ENCODE assay signal across 1 cellular context in genomic region chr19:54336893-54337857, GRCh38.
A peak's percentile ranks its signal among the peaks of the same experiment; 100 is the strongest.
TF ChIP-seq lines count a peak whose summit lies in the region.

No MANE protein-coding gene starts in this region.

TF ChIP-seq in GM12878, 131 proteins besides CTCF, POLR2A, EP300 and RAD21:
- TF ChIP-seq USF1 (IDR thresholded peaks at IDR 0.05; ENCODE audit: borderline replicate concordance, extremely low read length, insufficient read depth, low read depth, low read length) (no peak), BHLHE40 (IDR thresholded peaks at IDR 0.05; ENCODE audit: borderline replicate concordance in 1 of 2, low read depth in 2 of 2, low read length in 1 of 2) (peak in 1 of 2 experiments; percentile 24; a peak in 1 of 4 replicates), MLLT1 (IDR thresholded peaks at IDR 0.05) (0 out of 2 replicates have a peak, but pooled peaks have one; percentile 27), ZZZ3 (IDR thresholded peaks at IDR 0.05; ENCODE audit: control insufficient read depth, insufficient read length, low read depth) (no peak), ZNF687 (IDR thresholded peaks at IDR 0.05) (peak; percentile 43; the same call in 1 of the 2 replicates), PKNOX1 (IDR thresholded peaks at IDR 0.05) (no peak), JUNB (IDR thresholded peaks at IDR 0.05) (no peak), NR2F1 (conservative IDR thresholded peaks at IDR 0.05) (peak; percentile 39; the same call in 1 of the 2 replicates), TBL1XR1 (IDR thresholded peaks at IDR 0.05; ENCODE audit: low read depth, low read length) (no peak), CHD2 (IDR thresholded peaks at IDR 0.05; ENCODE audit: borderline replicate concordance, low read depth, low read length) (no peak), ATF7 (IDR thresholded peaks at IDR 0.05; ENCODE audit: low read depth) (0 out of 2 replicates have a peak, but pooled peaks have one; percentile 11)
